In genomic region chr3:98573231-98573728, GRCh38 we compare ENCODE assay signal across 8 cellular contexts. TPM values are rescaled to one million over a fixed set of nuclear protein-coding genes. Genes with fewer than 3 reads are reported as not detected.
A peak's percentile ranks its signal among the peaks of the same experiment; 100 is the strongest.
DNase-seq lines count a peak whose midpoint lies in the region; ATAC-seq, FAIRE-seq and TF ChIP-seq lines count a peak whose summit lies in the region.

No MANE protein-coding gene starts in this region.

- no peaks in the 10 kb centered on the region for H3K9me3 ChIP-seq in SK-N-SH
- no peaks in the 10 kb centered on the region for H3K9me3 ChIP-seq in stomach

- H3K9me2 ChIP-seq in SK-N-SH, result no peaks in the 10 kb centered on the region

- no peak overlapping the region for H3K27ac ChIP-seq in SK-N-SH (ENCODE audit: low read depth in 2 of 2, low read length in 1 of 2)
- H3K27ac ChIP-seq in stomach, result no peak overlapping the region

- H3K36me3 ChIP-seq in BJ (ENCODE audit: control insufficient read depth, insufficient read depth, low read length), result no peaks in the 10 kb centered on the region
- peaks cover 0 to 18% of the 10 kb centered on the region in 2 experiments for H3K36me3 ChIP-seq in SK-N-SH (replicated peaks in 1 of 2; ENCODE audit: control insufficient read depth in 1 of 2, insufficient read depth in 2 of 2, low read length in 1 of 2)
- peaks cover 6 to 23% (median 18%) of the 10 kb centered on the region in 4 donors for H3K36me3 ChIP-seq in stomach

- TF ChIP-seq EP300 in SK-N-SH (IDR thresholded peaks at IDR 0.05; ENCODE audit: borderline replicate concordance in 1 of 2, low read depth in 1 of 2, low read length in 1 of 2) (no peak), stomach (IDR thresholded peaks at IDR 0.05) (no peak)

- intact Hi-C loops in stomach (cut with DNase I; ENCODE audit: low total_unique reads), result no loop called here

- no peak overlapping the region for H2AFZ ChIP-seq in SK-N-SH (ENCODE audit: low read depth)

- DNase-seq in BJ (ENCODE audit: low read depth) (no peak), GM18507 (ENCODE audit: extremely low spot score, insufficient read length, low read depth) (no peak), SK-N-SH (peak; percentile 36), frontal cortex (ENCODE audit: low spot score in 2 of 2) (no peak), globus pallidus (ENCODE audit: low spot score) (no peak), stomach (no peak)
- no peak for DNase-seq in activated effector memory CD4-positive, alpha-beta T cell treated with Interleukin-2 at 50 U/mL for 16 hours

- H4K20me1 ChIP-seq in SK-N-SH (ENCODE audit: insufficient read depth), result no peaks in the 10 kb centered on the region

- CTCF ChIA-PET in BJ (lab: Yijun Ruan, JAX), result interaction anchor here (1.1 kb wide), 1 partner anchor 17 kb away, joined by 3 read pairs; no protein-coding TSS in a partner anchor
- CTCF ChIA-PET in SK-N-SH (lab: Yijun Ruan, JAX), result interaction anchor here (0.9 to 2.1 kb wide), 4 partner anchors 8 to 533 kb away, joined by 4 to 8 read pairs (median 6); no protein-coding TSS in a partner anchor

- no peak overlapping the region for H3K9ac ChIP-seq in SK-N-SH

- peaks cover 6% of the 10 kb centered on the region for H3F3A ChIP-seq in SK-N-SH (replicated peaks; ENCODE audit: insufficient read depth)

- TF ChIP-seq CTCF in BJ (IDR thresholded peaks at IDR 0.05; ENCODE audit: insufficient read depth, low read depth, low read length), result peak; percentile 47
- peak; percentile 67 for TF ChIP-seq CTCF in SK-N-SH (IDR thresholded peaks at IDR 0.05)
- TF ChIP-seq CTCF in stomach (IDR thresholded peaks at IDR 0.05), result peak in 3 of 7 experiments; percentile 11 to 26 (median 12)

- H3K4me3 ChIP-seq in BJ (ENCODE audit: low read depth, low read length) (no peak overlapping the region), SK-N-SH (ENCODE audit: low read depth in 2 of 2, low read length in 1 of 2) (no peak overlapping the region), stomach (no peak overlapping the region)

- WGBS in SK-N-SH (ENCODE audit: low lambda C conversion rate), result 11% methylated on average over 1 of the region's 1 CpG
- 0 to 12% (median 2%) methylated on average over 1 of the region's 1 CpG for WGBS in stomach, 5 donors

- TF ChIP-seq POLR2A in stomach (IDR thresholded peaks at IDR 0.05), result no peak

- no peak overlapping the region for H3K4me2 ChIP-seq in SK-N-SH

- POLR2A ChIA-PET in BJ (lab: Charles Lee), result no interaction called here
- POLR2A ChIA-PET in SK-N-SH (lab: Yijun Ruan, JAX), result no interaction called here

- peak; percentile 55 for TF ChIP-seq RAD21 in SK-N-SH (IDR thresholded peaks at IDR 0.05; ENCODE audit: low read length)

- no peaks in the 10 kb centered on the region for H3K27me3 ChIP-seq in BJ (ENCODE audit: control insufficient read depth, insufficient read depth, low read length)
- H3K27me3 ChIP-seq in SK-N-SH (ENCODE audit: insufficient read depth), result no peaks in the 10 kb centered on the region
- no peaks in the 10 kb centered on the region for H3K27me3 ChIP-seq in stomach

- no peaks in the 10 kb centered on the region for H3K4me1 ChIP-seq in SK-N-SH (ENCODE audit: control insufficient read depth in 1 of 2, insufficient read depth in 2 of 2, low read depth in 1 of 2, low read length in 1 of 2)
- no peaks in the 10 kb centered on the region for H3K4me1 ChIP-seq in stomach

- H3K79me2 ChIP-seq in SK-N-SH (ENCODE audit: insufficient read depth), result no peaks in the 10 kb centered on the region

- peak; percentile 43 for ATAC-seq in HG03039 (IDR thresholded peaks at IDR 0.05; ENCODE audit: unreplicated experiment)

- FAIRE-seq in GM18507 (lab: Jason Lieb, UNC) (peak; percentile 90), frontal cortex (lab: Jason Lieb, UNC) (peak; percentile 92)

TF ChIP-seq in SK-N-SH, 30 proteins besides CTCF, POLR2A, EP300 and RAD21:
- peak; percentile 23; the same call in 1 of the 2 replicates for TF ChIP-seq NFIC (IDR thresholded peaks at IDR 0.05; ENCODE audit: borderline replicate concordance)
- TF ChIP-seq ELF1 (IDR thresholded peaks at IDR 0.05), result no peak

RNA-seq across cellular contexts. Expression of gene CPOX, which starts 20.1 kb away (rescaled TPM):
- polyA plus RNA-seq in BJ (2011; rRNA removed) (11.1 and 13.8 TPM in 2 replicates), SK-N-SH (2012; rRNA removed) (36.7 and 37.2 TPM in 2 replicates), stomach (1 to 10 TPM; 4.1 to 8.9 (median 5.9) TPM)
- 6.7 and 7.8 TPM in 2 replicates for polyA minus RNA-seq in BJ (2011; rRNA and poly(A)+ RNA removed)
- 30.1 and 30.5 TPM in 2 replicates for polyA plus RNA-seq in SK-N-SH (2012; cell fraction: cytosol; rRNA removed)
- polyA plus RNA-seq in SK-N-SH (2012; cell fraction: nucleus; rRNA removed), result 66.4 and 110 TPM in 2 replicates
- total RNA-seq in frontal cortex (17.1 TPM), stomach (10 to 100 TPM in 4 of 5 donors, 1 to 10 TPM in 1; 4.1 to 43.7 (median 23.7) TPM)

RNA-seq across cellular contexts. Expression of gene GPR15, which starts 41.5 kb away (rescaled TPM):
- polyA plus RNA-seq in BJ (2011; rRNA removed), result not detected in 2 replicates
- not detected in 2 replicates for polyA minus RNA-seq in BJ (2011; rRNA and poly(A)+ RNA removed)
- polyA plus RNA-seq in SK-N-SH (2012; rRNA removed), result not detected in 2 replicates
- polyA plus RNA-seq in SK-N-SH (2012; cell fraction: cytosol; rRNA removed), result not detected in 2 replicates
- not detected in 2 replicates for polyA plus RNA-seq in SK-N-SH (2012; cell fraction: nucleus; rRNA removed)
- not detected for total RNA-seq in frontal cortex
- total RNA-seq in stomach, result not detected
- polyA plus RNA-seq in stomach, result under 1 TPM in 1 of 3 donors, not detected in 2; 0.25 TPM

RNA-seq across cellular contexts. Expression of gene CLDND1, which starts 50.6 kb away (rescaled TPM):
- polyA plus RNA-seq in BJ (2011; rRNA removed) (73.8 and 126 TPM in 2 replicates), SK-N-SH (2012; rRNA removed) (110 and 165 TPM in 2 replicates), stomach (10 to 100 TPM; 20.6 to 43.7 (median 24.8) TPM)
- polyA minus RNA-seq in BJ (2011; rRNA and poly(A)+ RNA removed), result 41.6 and 55.4 TPM in 2 replicates
- 133 and 134 TPM in 2 replicates for polyA plus RNA-seq in SK-N-SH (2012; cell fraction: cytosol; rRNA removed)
- 59.9 and 139 TPM in 2 replicates for polyA plus RNA-seq in SK-N-SH (2012; cell fraction: nucleus; rRNA removed)
- total RNA-seq in frontal cortex (124 TPM), stomach (100 to 1,000 TPM in 3 of 5 donors, 10 to 100 TPM in 2; 64.9 to 161 (median 144) TPM)
